Comparison of ENCODE assay signal across 13 cellular contexts in the genomic region with DNA sequence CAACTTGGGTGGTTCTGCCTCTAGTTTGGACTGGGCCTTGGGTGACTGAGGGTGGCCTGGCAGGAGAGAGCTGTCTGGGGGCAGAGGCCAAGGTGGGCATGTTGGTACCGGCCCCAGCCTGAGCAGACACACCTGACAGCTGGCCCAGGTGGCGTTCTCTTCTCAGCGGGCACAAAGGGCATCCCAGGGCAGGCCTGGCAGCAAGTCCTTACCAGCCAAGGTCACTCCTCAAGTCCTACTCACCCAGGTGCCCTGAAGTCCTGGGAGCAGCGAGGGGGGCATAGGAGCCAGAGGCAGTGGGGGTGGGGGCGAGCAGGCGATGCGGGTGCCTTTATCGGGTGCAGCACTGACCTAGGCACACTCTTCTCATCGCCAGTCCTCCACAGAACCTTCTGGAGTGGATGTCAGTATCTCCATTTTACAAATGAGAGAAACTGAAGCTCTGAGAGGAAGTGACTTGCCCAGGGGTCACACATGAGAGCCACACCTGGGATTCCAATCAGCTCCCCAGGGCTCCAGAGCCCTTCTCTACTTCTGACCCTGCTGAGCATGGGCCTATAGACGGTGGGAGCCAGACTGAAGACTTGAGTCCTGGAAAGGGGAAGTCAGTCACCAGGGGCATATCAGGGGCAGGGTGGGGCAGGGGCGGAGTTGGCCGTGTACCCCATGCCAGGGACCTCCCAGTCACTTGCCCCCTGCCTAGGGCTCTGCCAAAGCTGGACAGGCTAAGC. TPM values are rescaled to one million over a fixed set of nuclear protein-coding genes. Genes with fewer than 3 reads are reported as not detected.
DNase-seq lines count a peak whose midpoint lies in the region; ATAC-seq and TF ChIP-seq lines count a peak whose summit lies in the region.
"Had no signal": no experiment of that assay in that cellular context is flagged by ENCODE, and none has a peak within 500 bp of the region (broad histone marks: within the 10 kb centered on the region; RNA-seq: fewer than 3 reads in every experiment).

No MANE protein-coding gene starts in this region.

- peak in 2 of 3 donors; percentile 71 to 77 for DNase-seq in Peyer's patch
- DNase-seq in esophagus muscularis mucosa (ENCODE audit: extremely low spot score), result no peak
- DNase-seq in psoas muscle, result peak in 1 of 2 donors; percentile 58
- DNase-seq in DMS153 treated with DMSO at 0.1 percent for 48 hours (lab: John Stamatoyannopoulos, UW; ENCODE audit: unreplicated experiment), result no peak
- DNase-seq in activated effector memory CD4-positive, alpha-beta T cell treated with anti-CD3 and anti-CD28 coated beads, Interleukin-2, amount 50 U/mL, for 16 hours, result no peak
- DNase-seq: CD4-positive, alpha-beta memory T cell; central memory CD4-positive, alpha-beta T cell; GOT3; KG1 had no signal

- H3K27me3 ChIP-seq in Peyer's patch (no peaks in the 10 kb centered on the region), esophagus muscularis mucosa (no peaks in the 10 kb centered on the region), psoas muscle (ENCODE audit: insufficient read depth in 3 of 3, low read length in 2 of 3) (no peaks in the 10 kb centered on the region)

- no peak for TF ChIP-seq EP300 in esophagus muscularis mucosa (IDR thresholded peaks at IDR 0.05)

- TF ChIP-seq CTCF in Peyer's patch (IDR thresholded peaks at IDR 0.05) (no peak), esophagus muscularis mucosa (IDR thresholded peaks at IDR 0.05) (no peak), psoas muscle (IDR thresholded peaks at IDR 0.05) (no peak)

- peaks cover 0 to 32% (median 0%) of the 10 kb centered on the region in 4 donors for H3K4me1 ChIP-seq in Peyer's patch
- peaks cover 12 to 29% (median 23%) of the 10 kb centered on the region in 4 donors for H3K4me1 ChIP-seq in esophagus muscularis mucosa
- H3K4me1 ChIP-seq in psoas muscle, result peaks cover 19% of the 10 kb centered on the region

- ATAC-seq in psoas muscle, result peak; percentile 10 to 27 (median 14)
- no peak for ATAC-seq in GM19351 (IDR thresholded peaks at IDR 0.05; ENCODE audit: unreplicated experiment)
- ATAC-seq: Panc1 had no signal

- H3K36me3 ChIP-seq in Peyer's patch (peaks cover 0 to 48% (median 0%) of the 10 kb centered on the region in 3 donors), esophagus muscularis mucosa (peaks cover 36 to 52% (median 51%) of the 10 kb centered on the region in 4 donors), psoas muscle (ENCODE audit: insufficient read depth in 1 of 2, low read depth in 1 of 2) (peaks cover 0 to 50% of the 10 kb centered on the region in 2 donors)

- H3K27ac ChIP-seq in Peyer's patch (peak overlapping the region in 3 of 4 donors; percentile 73 to 99 (median 99)), esophagus muscularis mucosa (replicated peaks in 1 of 4) (peak overlapping the region in 3 of 4 donors; percentile 41 to 44 (median 41)), psoas muscle (peak overlapping the region; percentile 95)

- H3K4me3 ChIP-seq in Peyer's patch (peak overlapping the region in 2 of 4 donors; percentile 37 to 59), esophagus muscularis mucosa (no peak overlapping the region), psoas muscle (no peak overlapping the region)

- H3K9me3 ChIP-seq in Peyer's patch (no peaks in the 10 kb centered on the region), esophagus muscularis mucosa (no peaks in the 10 kb centered on the region), psoas muscle (no peaks in the 10 kb centered on the region)

- intact Hi-C loops in esophagus muscularis mucosa (cut with DNase I) (no loop called here), psoas muscle (cut with DNase I) (loop anchor here (5.0 kb wide), 2 partner anchors 153 to 208 kb away; a partner anchor contains a TSS)

- TF ChIP-seq POLR2A in Peyer's patch (IDR thresholded peaks at IDR 0.05), result no peak
- no peak for TF ChIP-seq POLR2A in esophagus muscularis mucosa (IDR thresholded peaks at IDR 0.05; ENCODE audit: low read depth)

- WGBS in esophagus muscularis mucosa, result 86% methylated on average over 11 of the region's 12 CpGs
- WGBS in psoas muscle, 3 donors, result 42 to 49% (median 45%) methylated on average over 11 to 12 of the region's 12 CpGs

RNA-seq across cellular contexts. Expression of a gene that starts 0.6 kb away (rescaled TPM):
- total RNA-seq in Peyer's patch, result 100 to 1,000 TPM in 1 of 4 donors, 10 to 100 TPM in 3; 32.2 to 127 (median 69.5) TPM
- under 1 TPM; 0.66 to 0.97 (median 0.76) TPM for total RNA-seq in esophagus muscularis mucosa
- total RNA-seq in psoas muscle, result 10 to 100 TPM in 3 of 4 donors, 1 to 10 TPM in 1; 6.1 to 48.2 (median 37.2) TPM
- polyA plus RNA-seq in psoas muscle, result 10 to 100 TPM in 1 of 3 donors, 1 to 10 TPM in 2; 1.3 to 10.1 (median 7.5) TPM

RNA-seq across cellular contexts. Expression of a gene that starts 6.8 kb away (rescaled TPM):
- total RNA-seq in Peyer's patch, result 10 to 100 TPM in 3 of 4 donors, 1 to 10 TPM in 1; 2.5 to 42.4 (median 32.7) TPM
- total RNA-seq in esophagus muscularis mucosa, result not detected
- total RNA-seq in psoas muscle, result not detected
- polyA plus RNA-seq in psoas muscle, result not detected
- total RNA-seq: activated T-helper 2 cell treated with anti-CD3 and anti-CD28 coated beads, Interferon-gamma antibody, Interleukin-2, Interleukin-4, amounts not matched to agents 10 μg/mL and 5 μg/mL and 100 μg/mL, durations not matched to agents 14 hours and 24 hours and 36 hours; CD4-positive, alpha-beta memory T cell; lower leg skin had no signal
- polyA plus RNA-seq: CD4-positive, alpha-beta memory T cell had no signal

RNA-seq across cellular contexts. Expression of a gene that starts 23.1 kb away (rescaled TPM):
- total RNA-seq in Peyer's patch, result 100 to 1,000 TPM in 3 of 4 donors, 10 to 100 TPM in 1; 50.3 to 502 (median 337) TPM
- total RNA-seq in esophagus muscularis mucosa, result 100 to 1,000 TPM in 1 of 4 donors, 10 to 100 TPM in 3; 44.9 to 115 (median 71.8) TPM
- 10 to 100 TPM in 1 of 4 donors, 1 to 10 TPM in 3; 2.5 to 11.3 (median 4.2) TPM for total RNA-seq in psoas muscle
- polyA plus RNA-seq in psoas muscle, result 1 to 10 TPM; 2.5 to 3.1 (median 2.5) TPM
- total RNA-seq: activated T-helper 2 cell treated with anti-CD3 and anti-CD28 coated beads, Interferon-gamma antibody, Interleukin-2, Interleukin-4, amounts not matched to agents 10 μg/mL and 5 μg/mL and 100 μg/mL, durations not matched to agents 14 hours and 24 hours and 36 hours; CD4-positive, alpha-beta memory T cell had no signal
- polyA plus RNA-seq: CD4-positive, alpha-beta memory T cell had no signal

RNA-seq across cellular contexts. Expression of a gene that starts 51.3 kb away (rescaled TPM):
- total RNA-seq in Peyer's patch, result 10 to 100 TPM; 20.0 to 63.5 (median 37.7) TPM
- total RNA-seq in esophagus muscularis mucosa, result 10 to 100 TPM; 44.4 to 68.2 (median 55.2) TPM
- 100 to 1,000 TPM; 137 to 177 (median 156) TPM for total RNA-seq in psoas muscle
- 100 to 1,000 TPM in 1 of 3 donors, 10 to 100 TPM in 2; 78.1 to 167 (median 86.8) TPM for polyA plus RNA-seq in psoas muscle

Comparison
In these comparisons a context has a peak if more than half of its experiments do, and no peak if none do; other contexts are left out.
1. DNase-seq: peak in Peyer's patch (2 of 3); none in esophagus muscularis mucosa (single experiment), DMS153 treated with DMSO at 0.1 percent for 48 hours (single experiment) and activated effector memory CD4-positive, alpha-beta T cell treated with anti-CD3 and anti-CD28 coated beads, Interleukin-2, amount 50 U/mL, for 16 hours (single experiment).
2. H3K27ac ChIP-seq: peak in every context shown above with its lines; median percentile 99 in Peyer's patch; 95 in psoas muscle; 41 in esophagus muscularis mucosa.